23 cellular contexts compared by ENCODE assay signal in the genomic region with DNA sequence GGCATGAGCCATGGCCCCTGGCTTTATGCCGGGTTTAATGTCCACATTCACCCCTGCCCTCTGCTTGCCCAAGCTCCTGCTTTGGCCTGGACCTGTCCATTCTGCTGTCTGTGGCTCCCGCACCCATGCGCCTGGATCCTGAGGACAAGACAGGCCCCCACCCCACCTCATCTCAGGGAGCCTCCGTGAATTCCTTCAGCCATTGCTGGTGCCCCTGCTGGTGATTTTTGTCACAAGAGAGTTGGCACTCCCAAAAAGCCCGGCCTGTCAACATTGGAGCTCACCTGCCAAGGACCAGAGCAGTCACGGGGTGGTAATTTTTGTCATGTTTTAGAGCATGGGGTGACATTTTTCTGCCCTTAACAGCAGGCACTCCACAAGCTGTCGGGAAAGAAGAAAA.
"Had no signal": no experiment of that assay in that cellular context is flagged by ENCODE, and none has a peak within 500 bp of the region (broad histone marks: within the 10 kb centered on the region; RNA-seq: fewer than 3 reads in every experiment).

No MANE protein-coding gene starts in this region.

- H3K36me3 ChIP-seq: esophagus muscularis mucosa, gastrocnemius medialis, prostate gland, right lobe of liver, suprapubic skin, thyroid gland, upper lobe of left lung, uterus had no signal

- DNase-seq: effector memory CD4-positive, alpha-beta T cell; gastrocnemius medialis; glutamatergic neuron; left colon; left ventricle myocardium superior; mucosa of descending colon; natural killer cell; occipital lobe; retina; right lobe of liver; stimulated activated CD4-positive, alpha-beta T cell treated with anti-CD3 and anti-CD28 coated beads, Interleukin-4, amount 100 ng/mL, for 1 hour; stimulated activated CD8-positive, alpha-beta memory T cell treated with anti-CD3 and anti-CD28 coated beads, Interleukin-4, amount 100 ng/mL, for 48 hours; stimulated activated naive CD8-positive, alpha-beta T cell treated with anti-CD3 and anti-CD28 coated beads, Interleukin-15, Interleukin-2, amounts not matched to agents 100 U/mL and 50 U/mL, for 24 hours; thyroid gland; upper lobe of left lung; uterus had no signal

- H3K27ac Mint-ChIP-seq: natural killer cell; stimulated activated effector memory CD8-positive, alpha-beta T cell treated with anti-CD3 and anti-CD28 coated beads, Interleukin-12 subunit alpha, Interleukin-12 subunit beta, amount 100 ng/mL, for 72 hours had no signal

- H3K9ac ChIP-seq: parathyroid adenoma had no signal

- H3K27ac ChIP-seq: epithelial cell of prostate, esophagus muscularis mucosa, gastrocnemius medialis, parathyroid adenoma, prostate gland, right lobe of liver, suprapubic skin, thyroid gland, upper lobe of left lung, uterus had no signal

- H3K4me3 ChIP-seq: esophagus muscularis mucosa, gastrocnemius medialis, mucosa of descending colon, prostate gland, right lobe of liver, suprapubic skin, thyroid gland, upper lobe of left lung, uterus had no signal

- H3K27me3 ChIP-seq: esophagus muscularis mucosa, gastrocnemius medialis, right lobe of liver, suprapubic skin, thyroid gland, upper lobe of left lung, uterus had no signal

- H3K79me2 ChIP-seq: parathyroid adenoma had no signal

- H2AFZ ChIP-seq: parathyroid adenoma had no signal

- H3K4me3 Mint-ChIP-seq: natural killer cell; neural crest cell; stimulated activated effector memory CD8-positive, alpha-beta T cell treated with anti-CD3 and anti-CD28 coated beads, Interleukin-12 subunit alpha, Interleukin-12 subunit beta, amount 100 ng/mL, for 72 hours had no signal

- H3K36me3 Mint-ChIP-seq: natural killer cell; stimulated activated effector memory CD8-positive, alpha-beta T cell treated with anti-CD3 and anti-CD28 coated beads, Interleukin-12 subunit alpha, Interleukin-12 subunit beta, amount 100 ng/mL, for 72 hours had no signal

- H3K9me3 Mint-ChIP-seq: natural killer cell had no signal

- H3K4me1 ChIP-seq: esophagus muscularis mucosa, gastrocnemius medialis, parathyroid adenoma, prostate gland, right lobe of liver, suprapubic skin, thyroid gland, upper lobe of left lung, uterus had no signal

- H3K9me3 ChIP-seq: gastrocnemius medialis, mucosa of descending colon, prostate gland, right lobe of liver, suprapubic skin, thyroid gland, upper lobe of left lung, uterus had no signal

- ATAC-seq: gastrocnemius medialis; left colon; left ventricle myocardium superior; mucosa of descending colon; natural killer cell; right lobe of liver; stimulated activated effector memory CD8-positive, alpha-beta T cell treated with anti-CD3 and anti-CD28 coated beads, Interleukin-12 subunit alpha, Interleukin-12 subunit beta, amount 100 ng/mL, for 72 hours; stimulated activated naive CD8-positive, alpha-beta T cell treated with anti-CD3 and anti-CD28 coated beads, Interleukin-15, Interleukin-2, amounts not matched to agents 100 U/mL and 50 U/mL, for 24 hours had no signal

- H3K4me1 Mint-ChIP-seq: natural killer cell; stimulated activated effector memory CD8-positive, alpha-beta T cell treated with anti-CD3 and anti-CD28 coated beads, Interleukin-12 subunit alpha, Interleukin-12 subunit beta, amount 100 ng/mL, for 72 hours had no signal
